8 cellular contexts compared by ENCODE assay signal in the genomic region with DNA sequence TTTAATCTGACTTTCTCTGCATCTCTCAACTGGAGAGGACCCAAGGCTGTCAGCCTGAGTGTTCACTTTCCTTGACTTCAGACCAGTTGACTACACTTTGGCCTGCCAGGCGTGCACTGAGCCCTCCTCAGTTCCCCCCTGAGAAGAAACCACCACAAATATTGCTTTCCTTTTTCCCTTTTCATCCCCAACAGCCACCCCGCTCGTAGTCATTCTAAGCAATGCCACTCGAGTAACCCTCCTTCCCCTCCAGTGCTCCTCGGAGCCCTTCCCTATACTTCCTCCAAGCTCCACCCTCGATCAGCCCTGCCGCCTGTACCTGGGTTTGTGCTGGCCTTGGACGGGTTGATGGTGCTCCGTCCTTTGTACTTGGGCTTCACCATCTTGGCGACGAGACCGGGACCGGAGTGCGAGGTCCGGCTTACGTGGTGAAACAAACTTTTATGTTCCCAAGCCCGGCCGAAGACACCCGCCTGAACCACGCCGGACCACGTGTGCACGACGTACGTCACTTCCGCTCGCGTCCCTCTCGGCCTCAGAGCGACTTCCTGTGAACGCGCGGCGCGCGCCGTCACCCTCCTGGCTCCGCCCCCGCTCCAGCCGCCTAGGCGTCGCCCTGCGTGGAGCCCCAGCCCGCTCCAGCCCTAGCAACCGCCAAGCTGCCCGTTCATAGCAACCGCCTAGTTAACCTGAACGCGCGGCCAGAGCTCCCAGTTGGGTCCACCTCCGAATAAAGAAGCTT. TPM values are rescaled to one million over a fixed set of nuclear protein-coding genes. Genes with fewer than 3 reads are reported as not detected.
DNase-seq lines count a peak whose midpoint lies in the region; ATAC-seq and TF ChIP-seq lines count a peak whose summit lies in the region.

A gene (minus strand): TSS at position 498 of the 742 bp plus-strand sequence. CDS start 115 bp downstream, at position 383.

- H3K79me2 ChIP-seq in trophoblast cell (ENCODE audit: control insufficient read depth, insufficient read depth, low read length, poor library complexity) = peaks cover 8% of the 10 kb centered on the region

- H3K18ac ChIP-seq in trophoblast cell (ENCODE audit: low read length) = peak within 1 kb of the TSS; percentile 78

- peaks cover 5% of the 10 kb centered on the region for H3K79me1 ChIP-seq in trophoblast cell (ENCODE audit: low read length)

- H3K23ac ChIP-seq in trophoblast cell (ENCODE audit: low read length) = no peak within 1 kb of the TSS

- peak within 1 kb of the TSS; percentile 17 for H2BK5ac ChIP-seq in trophoblast cell (ENCODE audit: low read depth, low read length, poor library complexity)

- peak within 1 kb of the TSS; percentile 83 for H3K27ac ChIP-seq in cardiac muscle cell
- H3K27ac ChIP-seq in trophoblast cell (ENCODE audit: low read depth, low read length) = no peak within 1 kb of the TSS
- peak within 1 kb of the TSS; percentile 81 to 89 (median 85) for H3K27ac ChIP-seq in transverse colon

- peak within 1 kb of the TSS; percentile 79 for H4K91ac ChIP-seq in trophoblast cell (ENCODE audit: low read depth, low read length)

- peak; percentile 82 for TF ChIP-seq POLR2A in transverse colon (IDR thresholded peaks at IDR 0.05)

- H4K8ac ChIP-seq in trophoblast cell (ENCODE audit: low read depth, low read length) = peak within 1 kb of the TSS; percentile 89

- intact Hi-C loops in transverse colon (cut with DNase I; ENCODE audit: low total_unique reads) = no loop called here

- TF ChIP-seq CTCF in GM12865 (IDR thresholded peaks at IDR 0.05; ENCODE audit: insufficient read depth, low read depth, low read length, missing control alignments) (no peak), cardiac muscle cell (IDR thresholded peaks at IDR 0.05; ENCODE audit: low read depth, low read length) (no peak), transverse colon (IDR thresholded peaks at IDR 0.05) (no peak)

- peak within 1 kb of the TSS; percentile 60 for H2AK5ac ChIP-seq in trophoblast cell (ENCODE audit: low read length)

- TF ChIP-seq EP300 in transverse colon (IDR thresholded peaks at IDR 0.05; ENCODE audit: low read depth) = no peak

- peaks cover 20% of the 10 kb centered on the region for H3K36me3 ChIP-seq in adipocyte (ENCODE audit: control insufficient read depth, insufficient read depth, low read length, severe bottlenecking)
- peaks cover 15% of the 10 kb centered on the region for H3K36me3 ChIP-seq in cardiac muscle cell
- H3K36me3 ChIP-seq in trophoblast cell (ENCODE audit: control insufficient read depth in 1 of 2, insufficient read depth in 2 of 2, low read length in 2 of 2) = peaks cover 3 to 21% of the 10 kb centered on the region in 2 experiments
- H3K36me3 ChIP-seq in transverse colon = peaks cover 0 to 19% (median 8%) of the 10 kb centered on the region in 4 donors

- H3K4me1 ChIP-seq in adipocyte (ENCODE audit: control insufficient read depth, insufficient read depth, low read length) (peaks cover 35% of the 10 kb centered on the region), cardiac muscle cell (ENCODE audit: low read depth) (peaks cover 5% of the 10 kb centered on the region), trophoblast cell (ENCODE audit: control insufficient read depth in 1 of 2, insufficient read depth in 2 of 2, low read length in 2 of 2) (peaks cover 3 to 4% of the 10 kb centered on the region in 2 experiments), transverse colon (peaks cover 14 to 19% (median 14%) of the 10 kb centered on the region in 4 donors)

- in situ Hi-C loops in transverse colon (cut with MboI; ENCODE audit: low pct_ligation_motif_present in 1 of 4, low pct_unique_long_range_greater_than_20kb in 1 of 4, low sequenced_read_pairs in 3 of 4) = loop anchor here in 2 of 4 donors (5.0 to 10.0 kb wide), 3 partner anchors 82 to 259 kb away; a partner anchor contains a TSS

- no CpG with 5 or more reads among the region's 51 CpGs for WGBS in trophoblast cell (ENCODE audit: extremely low coverage, insufficient coverage, insufficient read length)
- 1% methylated on average over 50 of the region's 51 CpGs; no CpG with 5 or more reads in 1 of the 2 donors for WGBS in transverse colon (ENCODE audit: low coverage in 1 of 2), 2 donors

- H2BK120ac ChIP-seq in trophoblast cell (ENCODE audit: insufficient read depth, low read length, poor library complexity) = peak within 1 kb of the TSS; percentile 59

- peak within 1 kb of the TSS; percentile 91 for H3K4ac ChIP-seq in trophoblast cell (ENCODE audit: low read depth, low read length)

- peak within 1 kb of the TSS; percentile 98 for H3K9ac ChIP-seq in adipocyte (ENCODE audit: low read length)
- peak within 1 kb of the TSS; percentile 81 for H3K9ac ChIP-seq in trophoblast cell (ENCODE audit: low read length)

- H4K12ac ChIP-seq in trophoblast cell (ENCODE audit: low read depth, low read length) = peak within 1 kb of the TSS; percentile 90

- peak within 1 kb of the TSS; percentile 93 for H3K14ac ChIP-seq in trophoblast cell (ENCODE audit: low read length)

- peak within 1 kb of the TSS; percentile 96 for H3K4me2 ChIP-seq in trophoblast cell (ENCODE audit: low read length)

- H2AFZ ChIP-seq in trophoblast cell (ENCODE audit: insufficient read depth, low read length, poor library complexity) = peak within 1 kb of the TSS; percentile 93

- no peaks in the 10 kb centered on the region for H3K27me3 ChIP-seq in adipocyte (replicated peaks; ENCODE audit: control insufficient read depth, insufficient read depth, low read length)
- peaks cover 25% of the 10 kb centered on the region for H3K27me3 ChIP-seq in cardiac muscle cell
- H3K27me3 ChIP-seq in trophoblast cell (ENCODE audit: insufficient read depth, low read length) = no peaks in the 10 kb centered on the region
- H3K27me3 ChIP-seq in transverse colon = no peaks in the 10 kb centered on the region

- H2BK12ac ChIP-seq in trophoblast cell (ENCODE audit: low read length) = no peak within 1 kb of the TSS

- H3K9me3 ChIP-seq in adipocyte (ENCODE audit: control insufficient read depth, low read length) (no peaks in the 10 kb centered on the region), cardiac muscle cell (ENCODE audit: low read depth) (no peaks in the 10 kb centered on the region), trophoblast cell (ENCODE audit: insufficient read depth, low read depth, low read length) (no peaks in the 10 kb centered on the region), transverse colon (no peaks in the 10 kb centered on the region)

- DNase-seq in GM12865 (ENCODE audit: low read depth) (peak; percentile 96), NCI-H1417 treated with DMSO at 0.1 percent for 48 hours (lab: John Stamatoyannopoulos, UW) (peak; percentile 82), SW480 (ENCODE audit: low spot score) (peak; percentile 90), adipocyte (ENCODE audit: low read depth) (peak; percentile 100), cardiac muscle cell (ENCODE audit: low read depth in 1 of 2, low spot score in 1 of 2) (peak; percentile 97 to 99), trophoblast cell (peak; percentile 99), transverse colon (peak; percentile 98)

- ATAC-seq in HG02763 (IDR thresholded peaks at IDR 0.05; ENCODE audit: unreplicated experiment) = peak; percentile 97

- H3K4me3 ChIP-seq in GM12865 (ENCODE audit: low read depth, low read length) (peak within 1 kb of the TSS; percentile 96), adipocyte (ENCODE audit: low read length) (peak within 1 kb of the TSS; percentile 100), cardiac muscle cell (peak within 1 kb of the TSS; percentile 62), trophoblast cell (ENCODE audit: low read depth, low read length) (peak within 1 kb of the TSS; percentile 93), transverse colon (peak within 1 kb of the TSS; percentile 49 to 75 (median 58))

RNA-seq across cellular contexts. Expression of the gene that starts here (rescaled TPM):
- total RNA-seq in cardiac muscle cell = 26.4 and 38.6 TPM in 2 replicates
- polyA plus RNA-seq in cardiac muscle cell = 55.9 and 78.3 TPM in 2 replicates
- polyA plus RNA-seq in trophoblast cell (2013) = 163 TPM in 2 replicates
- 10 to 100 TPM; 33.5 to 58.4 (median 43.0) TPM for total RNA-seq in transverse colon
